In genomic region chr15:52789601-52790165, GRCh38 we compare ENCODE assay signal across 1 cellular context.
TF ChIP-seq lines count a peak whose summit lies in the region.

No MANE protein-coding gene starts in this region.

TF ChIP-seq in HCT116, 20 proteins besides CTCF, POLR2A, EP300 and RAD21 (continued from another document):
- TF ChIP-seq ZBTB33 (IDR thresholded peaks at IDR 0.05; ENCODE audit: extremely low read depth, insufficient replicate concordance, low read length) = no peak
